ENCODE assay signal across 3 cellular contexts in genomic region chr4:13260513-13260912, GRCh38.
"Had no signal": no experiment of that assay in that cellular context is flagged by ENCODE, and none has a peak within 500 bp of the region (broad histone marks: within the 10 kb centered on the region; RNA-seq: fewer than 3 reads in every experiment).

No MANE protein-coding gene starts in this region.

- DNase-seq: GDM1, GF-D8 had no signal

- ATAC-seq: GM12878 had no signal

- H3K4me3 ChIP-seq: GM12878 had no signal
